4 cellular contexts compared by ENCODE assay signal in genomic region chr10:18235477-18235876, GRCh38.
"Had no signal": no experiment of that assay in that cellular context is flagged by ENCODE, and none has a peak within 500 bp of the region (broad histone marks: within the 10 kb centered on the region; RNA-seq: fewer than 3 reads in every experiment).

No MANE protein-coding gene starts in this region.

- ATAC-seq: GM23338 had no signal

- H3K4me3 Mint-ChIP-seq: GM23338, H9 had no signal

- H3K4me3 ChIP-seq: GM23338 had no signal

- H3K9me3 Mint-ChIP-seq: GM23338, H9 had no signal

- H3K27ac Mint-ChIP-seq: GM23338, H9 had no signal

- DNase-seq: H9, HCEC 1CT, IMR-90 had no signal
